Comparison of ENCODE assay signal across 8 cellular contexts in the genomic region with DNA sequence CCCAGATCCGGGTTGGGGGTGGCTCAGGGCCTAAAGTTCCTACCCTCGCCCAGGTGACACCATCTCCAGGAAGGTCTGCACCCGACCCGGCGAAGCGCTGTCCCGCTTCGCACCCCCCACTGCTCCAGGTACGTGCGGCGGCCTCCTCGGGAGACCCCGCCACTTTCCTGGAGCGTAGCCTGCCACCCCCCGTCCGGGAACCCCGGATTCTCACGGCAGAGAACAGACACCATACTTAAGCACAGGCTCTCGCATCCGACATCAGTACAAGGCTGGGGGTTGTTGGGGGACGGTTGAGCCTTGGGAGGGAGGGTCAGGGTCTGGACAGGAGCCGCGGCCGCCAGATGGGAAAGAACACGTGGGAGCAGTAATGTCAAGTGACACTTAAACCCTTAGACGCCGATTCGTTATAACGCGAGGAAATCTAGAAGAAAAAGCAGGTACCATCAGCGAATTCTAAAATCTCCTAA. TPM values are rescaled to one million over a fixed set of nuclear protein-coding genes. Genes with fewer than 3 reads are reported as not detected.
DNase-seq lines count a peak whose midpoint lies in the region; ATAC-seq and TF ChIP-seq lines count a peak whose summit lies in the region.

No MANE protein-coding gene starts in this region.

- H3K9me3 Mint-ChIP-seq in CD4-positive, alpha-beta memory T cell = peaks cover 0 to 4% (median 0%) of the 10 kb centered on the region in 8 donors
- H3K9me3 Mint-ChIP-seq in IgD-negative memory B cell = no peaks in the 10 kb centered on the region

- peak overlapping the region; percentile 91 to 97 (median 94) for H3K4me3 Mint-ChIP-seq in CD4-positive, alpha-beta memory T cell
- peak overlapping the region; percentile 82 to 99 (median 94) for H3K4me3 Mint-ChIP-seq in IgD-negative memory B cell

- POLR2A ChIA-PET in CD4-positive, alpha-beta memory T cell (lab: Charles Lee; ENCODE audit: partially characterized antibody) = interaction anchor here (0.5 to 3.1 kb wide), 21 partner anchors 13 to 1822 kb away, joined by 3 to 68 read pairs (median 5); a partner anchor contains a TSS

- 0% methylated on average over 31 of the region's 31 CpGs for WGBS in testis, 2 donors

- peaks cover 4% of the 10 kb centered on the region for H3K36me3 ChIP-seq in CD4-positive, alpha-beta memory T cell (ENCODE audit: insufficient read depth, low read length)
- H3K36me3 ChIP-seq in testis (ENCODE audit: low read depth, missing control alignments) = no peaks in the 10 kb centered on the region

- H3K27me3 ChIP-seq in CD4-positive, alpha-beta memory T cell (ENCODE audit: insufficient read depth, low read length) = no peaks in the 10 kb centered on the region
- no peaks in the 10 kb centered on the region for H3K27me3 ChIP-seq in foreskin keratinocyte
- H3K27me3 ChIP-seq in testis = no peaks in the 10 kb centered on the region

- H3K4me1 ChIP-seq in CD4-positive, alpha-beta memory T cell (ENCODE audit: insufficient read depth, low read length) = peaks cover 39% of the 10 kb centered on the region
- H3K4me1 ChIP-seq in foreskin keratinocyte = peaks cover 7% of the 10 kb centered on the region
- peaks cover 14% of the 10 kb centered on the region for H3K4me1 ChIP-seq in testis

- intact Hi-C loops in CD4-positive, alpha-beta memory T cell (cut with micrococcal nuclease) = loop anchor here (1.0 to 5.0 kb wide), 11 partner anchors 32 to 1822 kb away; a partner anchor contains a TSS
- intact Hi-C loops in testis (cut with DNase I; ENCODE audit: low total_unique reads) = no loop called here

- CTCF ChIA-PET in CD4-positive, alpha-beta memory T cell (lab: Charles Lee; ENCODE audit: partially characterized antibody) = interaction anchor here (1.0 to 5.6 kb wide), 6 partner anchors 9 to 1158 kb away, joined by 3 to 49 read pairs (median 3); a partner anchor contains a TSS

- H3K27me3 Mint-ChIP-seq in CD4-positive, alpha-beta memory T cell = peaks cover 0 to 2% of the 10 kb centered on the region in 2 donors
- H3K27me3 Mint-ChIP-seq in IgD-negative memory B cell = peaks cover 2% of the 10 kb centered on the region

- H3K27ac ChIP-seq in CD4-positive, alpha-beta memory T cell (ENCODE audit: low read depth, low read length) = peak overlapping the region; percentile 88
- peak overlapping the region; percentile 96 for H3K27ac ChIP-seq in foreskin keratinocyte
- peak overlapping the region; percentile 87 to 97 for H3K27ac ChIP-seq in testis

- H3K4me1 Mint-ChIP-seq in CD4-positive, alpha-beta memory T cell = peaks cover 23 to 65% (median 43%) of the 10 kb centered on the region in 4 donors
- peaks cover 25 to 30% (median 29%) of the 10 kb centered on the region in 3 donors for H3K4me1 Mint-ChIP-seq in IgD-negative memory B cell

- TF ChIP-seq CTCF in foreskin keratinocyte (conservative IDR thresholded peaks at IDR 0.05) (no peak), testis (IDR thresholded peaks at IDR 0.05) (no peak)

- peak overlapping the region; percentile 90 to 91 for H3K4me3 ChIP-seq in CD4-positive, alpha-beta memory T cell (ENCODE audit: low read length in 2 of 2)
- peak overlapping the region; percentile 80 to 93 for H3K4me3 ChIP-seq in testis

- peak in 1 of 5 donors; percentile 58 for DNase-seq in CD4-positive, alpha-beta memory T cell
- DNase-seq in RPMI7951 (ENCODE audit: low read depth) (peak; percentile 68), foreskin keratinocyte (no peak), non-pigmented ciliary epithelial cell (ENCODE audit: low read depth) (peak; percentile 17), testis (peak; percentile 74)
- DNase-seq in activated T-helper 9 cell treated with anti-CD3 and anti-CD28 coated beads, Interleukin-2, amount 50 U/mL, for 16 hours (ENCODE audit: low read depth) = peak; percentile 27

- no peaks in the 10 kb centered on the region for H3K9me3 ChIP-seq in CD4-positive, alpha-beta memory T cell (ENCODE audit: control insufficient read depth in 1 of 2, low read length in 2 of 2)
- H3K9me3 ChIP-seq in testis = no peaks in the 10 kb centered on the region

- peak; percentile 34 for ATAC-seq in GM19467 (IDR thresholded peaks at IDR 0.05; ENCODE audit: unreplicated experiment)
- ATAC-seq in foreskin keratinocyte = peak; percentile 24

- H3K36me3 Mint-ChIP-seq in CD4-positive, alpha-beta memory T cell = peaks cover 8 to 36% of the 10 kb centered on the region in 2 donors
- peaks cover 2% of the 10 kb centered on the region for H3K36me3 Mint-ChIP-seq in IgD-negative memory B cell

- no peak for TF ChIP-seq POLR2A in testis (IDR thresholded peaks at IDR 0.05)

- peak overlapping the region; percentile 94 to 100 (median 98) for H3K27ac Mint-ChIP-seq in CD4-positive, alpha-beta memory T cell
- H3K27ac Mint-ChIP-seq in IgD-negative memory B cell = peak overlapping the region; percentile 87 to 100 (median 99)

RNA-seq across cellular contexts. Expression of a gene that starts 0.5 kb away (rescaled TPM):
- 10 to 100 TPM; 28.0 to 28.3 TPM for total RNA-seq in CD4-positive, alpha-beta memory T cell
- polyA plus RNA-seq in CD4-positive, alpha-beta memory T cell = 10 to 100 TPM; 41.5 to 51.9 TPM
- polyA plus RNA-seq in IgD-negative memory B cell (76.1 TPM), foreskin keratinocyte (57.4 and 63.0 TPM in 2 replicates), testis (ENCODE audit: insufficient read depth, low read depth, low replicate concordance) (56.9 TPM)
- total RNA-seq in RPMI7951 (2014; rRNA removed; shearing (Covaris generic)) = 60.9 and 68.1 TPM in 2 replicates
- total RNA-seq in foreskin keratinocyte (41.6 and 45.7 TPM in 2 replicates), testis (10 to 100 TPM; 33.8 to 37.0 TPM)

RNA-seq across cellular contexts. Expression of a gene that starts 0.7 kb away (rescaled TPM):
- 10 to 100 TPM; 43.3 to 48.2 TPM for total RNA-seq in CD4-positive, alpha-beta memory T cell
- polyA plus RNA-seq in CD4-positive, alpha-beta memory T cell = 10 to 100 TPM; 13.7 to 24.8 TPM
- polyA plus RNA-seq in IgD-negative memory B cell (17.5 TPM), foreskin keratinocyte (6.2 and 7.4 TPM in 2 replicates), testis (ENCODE audit: insufficient read depth, low read depth, low replicate concordance) (38.7 TPM)
- 37.8 and 44.6 TPM in 2 replicates for total RNA-seq in RPMI7951 (2014; rRNA removed; shearing (Covaris generic))
- total RNA-seq in foreskin keratinocyte (20.5 and 22.8 TPM in 2 replicates), testis (10 to 100 TPM; 46.2 to 62.0 TPM)

RNA-seq across cellular contexts. Expression of a gene that starts 31.1 kb away (rescaled TPM):
- total RNA-seq in CD4-positive, alpha-beta memory T cell = not detected
- polyA plus RNA-seq in CD4-positive, alpha-beta memory T cell = not detected
- polyA plus RNA-seq in IgD-negative memory B cell = not detected
- not detected in 2 replicates for total RNA-seq in RPMI7951 (2014; rRNA removed; shearing (Covaris generic))
- not detected in 2 replicates for total RNA-seq in foreskin keratinocyte
- polyA plus RNA-seq in foreskin keratinocyte = not detected in 2 replicates
- 10 to 100 TPM in 1 of 2 donors, 1 to 10 TPM in 1; 9.8 to 33.1 TPM for total RNA-seq in testis
- polyA plus RNA-seq in testis (ENCODE audit: insufficient read depth, low read depth, low replicate concordance) = 22.7 TPM

Comparison
In these comparisons a context has a peak if more than half of its experiments do, and no peak if none do; other contexts are left out.
1. DNase-seq: peak in RPMI7951 (single experiment), activated T-helper 9 cell treated with anti-CD3 and anti-CD28 coated beads, Interleukin-2, amount 50 U/mL, for 16 hours (single experiment), non-pigmented ciliary epithelial cell (single experiment) and testis (single experiment); none in foreskin keratinocyte (0 of 2).
2. RNA of a gene that starts 31.1 kb away (total RNA-seq): 9.8 to 33.1 TPM in testis; not detected in CD4-positive, alpha-beta memory T cell, not detected in RPMI7951 and not detected in foreskin keratinocyte; every median in the first group is over 4 times any median in the second.
3. Peak in every context shown above with its lines, with median percentiles within 50 percentile points of each other: H3K27ac ChIP-seq.